Comparison of ENCODE assay signal across 13 cellular contexts in genomic region chr3:193134895-193135294, GRCh38.
DNase-seq lines count a peak whose midpoint lies in the region; ATAC-seq and TF ChIP-seq lines count a peak whose summit lies in the region.
"Had no signal": no experiment of that assay in that cellular context is flagged by ENCODE, and none has a peak within 500 bp of the region (broad histone marks: within the 10 kb centered on the region; RNA-seq: fewer than 3 reads in every experiment).

No MANE protein-coding gene starts in this region.

- H3K4me1 ChIP-seq in RWPE2 (ENCODE audit: insufficient read depth, poor library complexity, severe bottlenecking) (no peaks in the 10 kb centered on the region), smooth muscle cell (ENCODE audit: low read depth) (no peaks in the 10 kb centered on the region)

- H3K9ac ChIP-seq in smooth muscle cell (ENCODE audit: low read depth), result no peak overlapping the region
- H3K9ac ChIP-seq: KMS-11 had no signal

- no peak overlapping the region for H2AFZ ChIP-seq in smooth muscle cell (ENCODE audit: low read depth)

- ATAC-seq in RWPE2 (ENCODE audit: low read depth), result peak; percentile 88

- in situ Hi-C loops in GM13977 (cut with MboI; ENCODE audit: low pct_unique_long_range_greater_than_20kb, low sequenced_read_pairs, unreplicated experiment), result no loop called here

- no peak overlapping the region for H3K4me3 ChIP-seq in RWPE2 (ENCODE audit: severe bottlenecking)
- H3K4me3 ChIP-seq in smooth muscle cell, result no peak overlapping the region

- no peak overlapping the region for H3K27ac ChIP-seq in RWPE2 (ENCODE audit: poor library complexity, severe bottlenecking)
- peak overlapping the region; percentile 7 for H3K27ac ChIP-seq in smooth muscle cell (ENCODE audit: low read depth)
- H3K27ac ChIP-seq: KMS-11 had no signal

- peak; percentile 24 for DNase-seq in DMS53 (lab: John Stamatoyannopoulos, UW)
- no peak for DNase-seq in DMS53 treated with DMSO at 0.1 percent for 48 hours (lab: John Stamatoyannopoulos, UW; ENCODE audit: unreplicated experiment)
- no peak for DNase-seq in RWPE2 (ENCODE audit: low spot score)
- peak; percentile 74 for DNase-seq in fibroblast of the conjunctiva (ENCODE audit: low read depth)
- no peak for DNase-seq in smooth muscle cell (lab: John Stamatoyannopoulos, UW; ENCODE audit: unreplicated experiment)
- no peak for DNase-seq in SHP77 (lab: John Stamatoyannopoulos, UW)
- no peak for DNase-seq in GM13977 (ENCODE audit: low spot score)
- no peak for DNase-seq in CD1c-positive myeloid dendritic cell (ENCODE audit: extremely low spot score)
- DNase-seq: hippocampal formation; NCI-H510A; nephron progenitor cell; stimulated activated CD4-positive, alpha-beta T cell treated with anti-CD3 and anti-CD28 coated beads, Interleukin-2, amount 100 ng/mL, for 48 hours had no signal

- no peak overlapping the region for H3K4me2 ChIP-seq in smooth muscle cell
- H3K4me2 ChIP-seq: KMS-11 had no signal

- H3F3A ChIP-seq in smooth muscle cell (ENCODE audit: low read depth), result no peaks in the 10 kb centered on the region

- H4K20me1 ChIP-seq in smooth muscle cell (ENCODE audit: low read depth), result no peaks in the 10 kb centered on the region

- H3K9me3 ChIP-seq in RWPE2 (ENCODE audit: severe bottlenecking), result no peaks in the 10 kb centered on the region
- H3K9me3 ChIP-seq in smooth muscle cell (replicated peaks; ENCODE audit: low read depth), result no peaks in the 10 kb centered on the region

- WGBS in smooth muscle cell (ENCODE audit: low lambda C conversion rate), result 21% methylated on average over 5 of the region's 5 CpGs

- H3K79me2 ChIP-seq in smooth muscle cell (ENCODE audit: low read depth), result no peaks in the 10 kb centered on the region

- H3K36me3 ChIP-seq in RWPE2 (ENCODE audit: low read depth), result no peaks in the 10 kb centered on the region
- no peaks in the 10 kb centered on the region for H3K36me3 ChIP-seq in smooth muscle cell (ENCODE audit: low read depth)

- TF ChIP-seq CTCF in RWPE2 (IDR thresholded peaks at IDR 0.05; ENCODE audit: poor library complexity, severe bottlenecking) (no peak), smooth muscle cell (IDR thresholded peaks at IDR 0.05; ENCODE audit: borderline replicate concordance, insufficient read depth, poor library complexity, severe bottlenecking) (no peak), GM13977 (IDR thresholded peaks at IDR 0.05; ENCODE audit: extremely low read depth, insufficient read depth, missing control alignments) (no peak)

- no peaks in the 10 kb centered on the region for H3K27me3 ChIP-seq in RWPE2 (ENCODE audit: insufficient read depth, poor library complexity, severe bottlenecking)
- no peaks in the 10 kb centered on the region for H3K27me3 ChIP-seq in smooth muscle cell (ENCODE audit: low read depth)

Comparison
In these comparisons a context has a peak if more than half of its experiments do, and no peak if none do; other contexts are left out.
1. DNase-seq: peak in DMS53 (single experiment) and fibroblast of the conjunctiva (single experiment); none in DMS53 treated with DMSO at 0.1 percent for 48 hours (single experiment), RWPE2 (single experiment), smooth muscle cell (single experiment), SHP77 (0 of 2), GM13977 (single experiment) and CD1c-positive myeloid dendritic cell (single experiment).